In the genomic region with DNA sequence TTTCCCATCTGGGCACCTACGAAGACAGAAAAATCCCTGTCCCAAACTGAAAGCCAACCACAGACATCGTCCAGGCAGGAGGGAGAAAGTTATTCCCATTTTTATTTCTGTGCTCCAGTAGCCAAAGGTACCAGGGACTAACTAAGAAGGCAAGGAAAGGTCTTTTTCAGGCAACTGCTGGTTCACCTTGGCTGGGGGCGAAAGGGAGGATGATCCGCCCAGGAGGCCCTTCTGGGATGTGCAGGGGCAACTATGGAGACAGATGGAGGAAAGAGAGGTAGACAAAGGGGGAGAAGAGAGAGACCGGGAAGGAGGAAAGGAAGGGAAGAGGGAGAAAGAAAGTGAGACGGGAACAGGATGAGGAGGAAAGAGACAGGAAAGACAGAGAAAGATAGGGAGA, we compare ENCODE assay signal across 24 cellular contexts. TPM values are rescaled to one million over a fixed set of nuclear protein-coding genes. Genes with fewer than 3 reads are reported as not detected.
"Had no signal": no experiment of that assay in that cellular context is flagged by ENCODE, and none has a peak within 500 bp of the region (broad histone marks: within the 10 kb centered on the region; RNA-seq: fewer than 3 reads in every experiment).

No MANE protein-coding gene starts in this region.

- H3K36me3 Mint-ChIP-seq: activated CD8-positive, alpha-beta memory T cell treated with anti-CD3 and anti-CD28 coated beads, Interleukin-2, amount 10 ng/mL, durations not matched to agents 7 days and 5 days; activated naive CD8-positive, alpha-beta T cell treated with anti-CD3 and anti-CD28 coated beads for 36 hours had no signal

- H3K36me3 ChIP-seq: gastrocnemius medialis, heart left ventricle, left ventricle myocardium inferior had no signal

- H3K9me3 Mint-ChIP-seq: activated CD4-positive, alpha-beta memory T cell treated with anti-CD3 and anti-CD28 coated beads, Interleukin-2, amount 10 ng/mL, durations not matched to agents 7 days and 5 days; activated naive CD8-positive, alpha-beta T cell treated with anti-CD3 and anti-CD28 coated beads for 36 hours; activated T-helper 17 cell treated with anti-CD3 and anti-CD28 coated beads, Interleukin-2, amount 50 U/mL, for 72 hours; brain; nephron had no signal

- H3K27me3 ChIP-seq: gastrocnemius medialis had no signal

- ATAC-seq: activated CD8-positive, alpha-beta memory T cell treated with anti-CD3 and anti-CD28 coated beads, Interleukin-2, amount 10 ng/mL, durations not matched to agents 7 days and 5 days; activated T-helper 17 cell treated with anti-CD3 and anti-CD28 coated beads, Interleukin-2, amount 50 U/mL, for 72 hours; gastrocnemius medialis; heart left ventricle; psoas muscle; right cardiac atrium; stimulated activated naive CD8-positive, alpha-beta T cell treated with anti-CD3 and anti-CD28 coated beads, Interleukin-15, Interleukin-2, amounts not matched to agents 100 U/mL and 50 U/mL, for 24 hours had no signal

- H3K4me1 ChIP-seq: psoas muscle, tibial artery had no signal

- H3K9me3 ChIP-seq: gastrocnemius medialis, heart left ventricle, left ventricle myocardium inferior, psoas muscle, tibial artery had no signal

- H3K4me3 Mint-ChIP-seq: activated CD4-positive, alpha-beta memory T cell treated with anti-CD3 and anti-CD28 coated beads, Interleukin-2, amount 10 ng/mL, durations not matched to agents 7 days and 5 days; activated CD8-positive, alpha-beta memory T cell treated with anti-CD3 and anti-CD28 coated beads, Interleukin-2, amount 10 ng/mL, durations not matched to agents 7 days and 5 days; activated naive CD8-positive, alpha-beta T cell treated with anti-CD3 and anti-CD28 coated beads for 36 hours; activated T-helper 17 cell treated with anti-CD3 and anti-CD28 coated beads, Interleukin-2, amount 50 U/mL, for 72 hours; nephron had no signal

- H3K4me1 Mint-ChIP-seq: activated CD4-positive, alpha-beta memory T cell treated with anti-CD3 and anti-CD28 coated beads, Interleukin-2, amount 10 ng/mL, durations not matched to agents 7 days and 5 days; activated CD8-positive, alpha-beta memory T cell treated with anti-CD3 and anti-CD28 coated beads, Interleukin-2, amount 10 ng/mL, durations not matched to agents 7 days and 5 days; activated naive CD8-positive, alpha-beta T cell treated with anti-CD3 and anti-CD28 coated beads for 36 hours; activated T-helper 17 cell treated with anti-CD3 and anti-CD28 coated beads, Interleukin-2, amount 50 U/mL, for 72 hours had no signal

- H3K4me3 ChIP-seq: gastrocnemius medialis, heart left ventricle, left ventricle myocardium inferior, psoas muscle, skin epidermis, tibial artery had no signal

- H3K27ac Mint-ChIP-seq: activated CD4-positive, alpha-beta memory T cell treated with anti-CD3 and anti-CD28 coated beads, Interleukin-2, amount 10 ng/mL, durations not matched to agents 7 days and 5 days; activated CD8-positive, alpha-beta memory T cell treated with anti-CD3 and anti-CD28 coated beads, Interleukin-2, amount 10 ng/mL, durations not matched to agents 7 days and 5 days; activated naive CD8-positive, alpha-beta T cell treated with anti-CD3 and anti-CD28 coated beads for 36 hours; activated T-helper 17 cell treated with anti-CD3 and anti-CD28 coated beads, Interleukin-2, amount 50 U/mL, for 72 hours; brain; nephron had no signal

- H3K27ac ChIP-seq: gastrocnemius medialis, heart left ventricle, left ventricle myocardium inferior, psoas muscle, skin epidermis, tibial artery had no signal

- H3K27me3 Mint-ChIP-seq: activated CD4-positive, alpha-beta memory T cell treated with anti-CD3 and anti-CD28 coated beads, Interleukin-2, amount 10 ng/mL, durations not matched to agents 7 days and 5 days had no signal

- DNase-seq: activated CD4-positive, alpha-beta memory T cell treated with anti-CD3 and anti-CD28 coated beads, Interleukin-2, amount 10 ng/mL, durations not matched to agents 7 days and 5 days; activated CD4-positive, alpha-beta T cell treated with anti-CD3 and anti-CD28 coated beads for 48 hours; activated CD4-positive, CD25-positive, alpha-beta regulatory T cell; activated CD8-positive, alpha-beta memory T cell treated with anti-CD3 and anti-CD28 coated beads, Interleukin-2, amount 10 ng/mL, durations not matched to agents 7 days and 5 days; activated naive CD4-positive, alpha-beta T cell; activated naive CD8-positive, alpha-beta T cell treated with anti-CD3 and anti-CD28 coated beads for 36 hours; activated T-cell treated with anti-CD3 and anti-CD28 coated beads, Interleukin-2, amount 50 U/mL, for 1 hour; amniotic stem cell; caudate nucleus; gastrocnemius medialis; heart left ventricle; left ventricle myocardium inferior; mammary epithelial cell; midbrain; psoas muscle; stimulated activated naive CD8-positive, alpha-beta T cell treated with anti-CD3 and anti-CD28 coated beads, Interleukin-15, Interleukin-2, amounts not matched to agents 100 U/mL and 50 U/mL, for 24 hours; substantia nigra; tibial artery had no signal

RNA-seq across cellular contexts. Expression of a gene that starts 13.3 kb away (rescaled TPM):
- total RNA-seq: activated CD4-positive, alpha-beta memory T cell treated with anti-CD3 and anti-CD28 coated beads, Interleukin-2, amount 10 ng/mL, durations not matched to agents 7 days and 5 days; activated naive CD8-positive, alpha-beta T cell treated with anti-CD3 and anti-CD28 coated beads for 36 hours; activated T-helper 17 cell treated with anti-CD3 and anti-CD28 coated beads, Interleukin-2, amount 50 U/mL, for 72 hours; T-helper 2 cell treated with Interferon-gamma antibody and Interleukin-4, amounts not matched to agents 100 ng/mL and 5 ng/mL, for 36 hours had no signal
